Comparison of ENCODE assay signal across 1 cellular context in the genomic region with DNA sequence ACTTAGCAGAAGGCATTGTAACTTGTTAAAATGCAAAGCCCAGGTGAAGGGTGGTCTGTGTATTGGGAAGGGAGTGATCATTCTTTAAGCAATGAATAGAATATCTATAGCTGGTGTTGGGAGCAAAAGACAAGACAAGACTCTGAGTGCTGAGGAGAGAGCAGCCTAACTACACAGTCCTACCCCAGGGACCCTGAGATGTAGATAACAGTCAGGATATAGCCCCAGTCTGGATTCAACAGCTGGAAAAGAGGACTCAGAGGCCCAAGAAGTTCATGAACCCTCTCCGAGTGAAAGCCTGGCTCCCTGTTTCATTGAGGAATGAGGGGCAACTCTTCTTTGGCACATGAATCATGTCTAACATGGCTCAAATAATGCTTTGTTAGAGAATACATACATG.
TF ChIP-seq lines count a peak whose summit lies in the region.

No MANE protein-coding gene starts in this region.

TF ChIP-seq in HepG2, 621 proteins besides CTCF, POLR2A, EP300 and RAD21:
- TF ChIP-seq, protein P1, sequence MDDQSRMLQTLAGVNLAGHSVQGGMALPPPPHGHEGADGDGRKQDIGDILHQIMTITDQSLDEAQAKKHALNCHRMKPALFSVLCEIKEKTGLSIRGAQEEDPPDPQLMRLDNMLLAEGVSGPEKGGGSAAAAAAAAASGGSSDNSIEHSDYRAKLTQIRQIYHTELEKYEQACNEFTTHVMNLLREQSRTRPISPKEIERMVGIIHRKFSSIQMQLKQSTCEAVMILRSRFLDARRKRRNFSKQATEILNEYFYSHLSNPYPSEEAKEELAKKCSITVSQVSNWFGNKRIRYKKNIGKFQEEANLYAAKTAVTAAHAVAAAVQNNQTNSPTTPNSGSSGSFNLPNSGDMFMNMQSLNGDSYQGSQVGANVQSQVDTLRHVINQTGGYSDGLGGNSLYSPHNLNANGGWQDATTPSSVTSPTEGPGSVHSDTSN (CRISPR knock-in tag; IDR thresholded peaks at IDR 0.05; ENCODE audit: borderline replicate concordance) = no peak
- no peak for TF ChIP-seq ZNF891 (CRISPR knock-in tag; IDR thresholded peaks at IDR 0.05)
- no peak for TF ChIP-seq MED1 (CRISPR knock-in tag; IDR thresholded peaks at IDR 0.05)
- TF ChIP-seq GLI4 (CRISPR knock-in tag; IDR thresholded peaks at IDR 0.05; ENCODE audit: borderline replicate concordance) = no peak
- TF ChIP-seq ZNF563 (CRISPR knock-in tag; IDR thresholded peaks at IDR 0.05) = no peak
- TF ChIP-seq ZNF225 (CRISPR knock-in tag; IDR thresholded peaks at IDR 0.05) = no peak
- TF ChIP-seq, protein P2, sequence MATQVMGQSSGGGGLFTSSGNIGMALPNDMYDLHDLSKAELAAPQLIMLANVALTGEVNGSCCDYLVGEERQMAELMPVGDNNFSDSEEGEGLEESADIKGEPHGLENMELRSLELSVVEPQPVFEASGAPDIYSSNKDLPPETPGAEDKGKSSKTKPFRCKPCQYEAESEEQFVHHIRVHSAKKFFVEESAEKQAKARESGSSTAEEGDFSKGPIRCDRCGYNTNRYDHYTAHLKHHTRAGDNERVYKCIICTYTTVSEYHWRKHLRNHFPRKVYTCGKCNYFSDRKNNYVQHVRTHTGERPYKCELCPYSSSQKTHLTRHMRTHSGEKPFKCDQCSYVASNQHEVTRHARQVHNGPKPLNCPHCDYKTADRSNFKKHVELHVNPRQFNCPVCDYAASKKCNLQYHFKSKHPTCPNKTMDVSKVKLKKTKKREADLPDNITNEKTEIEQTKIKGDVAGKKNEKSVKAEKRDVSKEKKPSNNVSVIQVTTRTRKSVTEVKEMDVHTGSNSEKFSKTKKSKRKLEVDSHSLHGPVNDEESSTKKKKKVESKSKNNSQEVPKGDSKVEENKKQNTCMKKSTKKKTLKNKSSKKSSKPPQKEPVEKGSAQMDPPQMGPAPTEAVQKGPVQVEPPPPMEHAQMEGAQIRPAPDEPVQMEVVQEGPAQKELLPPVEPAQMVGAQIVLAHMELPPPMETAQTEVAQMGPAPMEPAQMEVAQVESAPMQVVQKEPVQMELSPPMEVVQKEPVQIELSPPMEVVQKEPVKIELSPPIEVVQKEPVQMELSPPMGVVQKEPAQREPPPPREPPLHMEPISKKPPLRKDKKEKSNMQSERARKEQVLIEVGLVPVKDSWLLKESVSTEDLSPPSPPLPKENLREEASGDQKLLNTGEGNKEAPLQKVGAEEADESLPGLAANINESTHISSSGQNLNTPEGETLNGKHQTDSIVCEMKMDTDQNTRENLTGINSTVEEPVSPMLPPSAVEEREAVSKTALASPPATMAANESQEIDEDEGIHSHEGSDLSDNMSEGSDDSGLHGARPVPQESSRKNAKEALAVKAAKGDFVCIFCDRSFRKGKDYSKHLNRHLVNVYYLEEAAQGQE (IDR thresholded peaks at IDR 0.05; ENCODE audit: borderline replicate concordance in 1 of 2, low read depth in 1 of 2, low read length in 2 of 2) = no peak
- no peak for TF ChIP-seq FOSL1 (CRISPR knock-in tag; IDR thresholded peaks at IDR 0.05; ENCODE audit: borderline replicate concordance)
- TF ChIP-seq, protein P3, sequence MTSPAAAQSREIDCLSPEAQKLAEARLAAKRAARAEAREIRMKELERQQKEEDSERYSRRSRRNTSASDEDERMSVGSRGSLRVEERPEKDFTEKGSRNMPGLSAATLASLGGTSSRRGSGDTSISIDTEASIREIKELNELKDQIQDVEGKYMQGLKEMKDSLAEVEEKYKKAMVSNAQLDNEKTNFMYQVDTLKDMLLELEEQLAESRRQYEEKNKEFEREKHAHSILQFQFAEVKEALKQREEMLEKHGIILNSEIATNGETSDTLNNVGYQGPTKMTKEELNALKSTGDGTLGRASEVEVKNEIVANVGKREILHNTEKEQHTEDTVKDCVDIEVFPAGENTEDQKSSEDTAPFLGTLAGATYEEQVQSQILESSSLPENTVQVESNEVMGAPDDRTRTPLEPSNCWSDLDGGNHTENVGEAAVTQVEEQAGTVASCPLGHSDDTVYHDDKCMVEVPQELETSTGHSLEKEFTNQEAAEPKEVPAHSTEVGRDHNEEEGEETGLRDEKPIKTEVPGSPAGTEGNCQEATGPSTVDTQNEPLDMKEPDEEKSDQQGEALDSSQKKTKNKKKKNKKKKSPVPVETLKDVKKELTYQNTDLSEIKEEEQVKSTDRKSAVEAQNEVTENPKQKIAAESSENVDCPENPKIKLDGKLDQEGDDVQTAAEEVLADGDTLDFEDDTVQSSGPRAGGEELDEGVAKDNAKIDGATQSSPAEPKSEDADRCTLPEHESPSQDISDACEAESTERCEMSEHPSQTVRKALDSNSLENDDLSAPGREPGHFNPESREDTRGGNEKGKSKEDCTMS (CRISPR knock-in tag; conservative IDR thresholded peaks at IDR 0.05) = no peak
- no peak for TF ChIP-seq ZNF329 (CRISPR knock-in tag; IDR thresholded peaks at IDR 0.05; ENCODE audit: low read depth)
- TF ChIP-seq HNRNPLL (IDR thresholded peaks at IDR 0.05; ENCODE audit: low read depth, low read length, poor library complexity, severe bottlenecking) = no peak
- no peak for TF ChIP-seq MTA1 (CRISPR knock-in tag; IDR thresholded peaks at IDR 0.05; ENCODE audit: borderline replicate concordance)
- no peak for TF ChIP-seq HHEX (CRISPR knock-in tag; IDR thresholded peaks at IDR 0.05)
- no peak for TF ChIP-seq SOX6 (IDR thresholded peaks at IDR 0.05)
- TF ChIP-seq SOX6 (CRISPR knock-in tag; IDR thresholded peaks at IDR 0.05) = no peak
- no peak for TF ChIP-seq TMF1 (CRISPR knock-in tag; IDR thresholded peaks at IDR 0.05; ENCODE audit: low read depth)
- no peak for TF ChIP-seq ZNF441 (CRISPR knock-in tag; IDR thresholded peaks at IDR 0.05; ENCODE audit: borderline replicate concordance)
